9 cellular contexts compared by ENCODE assay signal in the genomic region with DNA sequence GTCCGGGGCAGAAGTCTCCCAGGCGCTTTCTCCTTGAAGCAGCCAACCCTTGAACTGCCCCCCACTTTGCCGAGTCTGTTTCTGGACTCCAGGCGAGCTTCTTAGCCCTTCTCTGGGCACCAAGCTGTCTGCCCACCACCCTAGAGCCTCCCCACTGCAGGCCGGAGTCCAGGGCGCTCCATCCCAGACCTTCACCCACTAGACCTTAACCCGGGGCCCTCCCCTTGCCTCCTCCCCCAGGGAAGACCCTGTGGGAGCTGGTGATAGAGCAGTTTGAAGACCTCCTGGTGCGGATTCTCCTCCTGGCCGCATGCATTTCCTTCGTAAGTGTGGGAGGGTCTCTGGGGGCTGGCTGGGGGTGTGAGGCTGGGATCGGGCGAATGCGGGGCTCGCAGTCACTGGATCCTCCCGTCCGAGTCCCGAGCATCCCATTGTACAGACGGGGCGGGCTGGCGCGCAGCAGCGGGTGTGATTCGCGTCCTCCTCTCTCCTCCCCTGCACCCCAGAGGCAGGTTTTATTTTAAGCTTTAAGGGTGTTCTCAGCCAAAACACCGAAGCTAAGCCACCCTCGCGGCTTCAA. TPM values are rescaled to one million over a fixed set of nuclear protein-coding genes. Genes with fewer than 3 reads are reported as not detected.
DNase-seq lines count a peak whose midpoint lies in the region; ATAC-seq, FAIRE-seq and TF ChIP-seq lines count a peak whose summit lies in the region.
"Had no signal": no experiment of that assay in that cellular context is flagged by ENCODE, and none has a peak within 500 bp of the region (broad histone marks: within the 10 kb centered on the region; RNA-seq: fewer than 3 reads in every experiment).

No MANE protein-coding gene starts in this region.

- H3K36me3 Mint-ChIP-seq in CD14-positive monocyte = peaks cover under 1 to 5% of the 10 kb centered on the region in 2 donors
- peaks cover 0 to 4% (median 0%) of the 10 kb centered on the region in 3 donors for H3K36me3 Mint-ChIP-seq in naive thymus-derived CD8-positive, alpha-beta T cell

- no peak for FAIRE-seq in HTR-8/SVneo (lab: Jason Lieb, UNC)

- no peaks in the 10 kb centered on the region for H3K9me3 ChIP-seq in ectodermal cell (ENCODE audit: control insufficient read depth, low read length)

- peaks cover 4% of the 10 kb centered on the region for H3K27me3 ChIP-seq in ectodermal cell (ENCODE audit: control insufficient read depth, insufficient read depth, low read length, poor library complexity, severe bottlenecking)

- peaks cover 0 to 3% (median 0%) of the 10 kb centered on the region in 7 donors for H3K9me3 Mint-ChIP-seq in CD14-positive monocyte
- H3K9me3 Mint-ChIP-seq in naive thymus-derived CD8-positive, alpha-beta T cell = no peaks in the 10 kb centered on the region

- ATAC-seq in GM21360 (IDR thresholded peaks at IDR 0.05; ENCODE audit: unreplicated experiment) = peak; percentile 3
- peak; percentile 47 to 54 for ATAC-seq in naive thymus-derived CD8-positive, alpha-beta T cell

- peak overlapping the region; percentile 87 for H3K4me3 ChIP-seq in LNCaP clone FGC (ENCODE audit: low read depth, low read length)
- peak overlapping the region; percentile 87 for H3K4me3 ChIP-seq in ectodermal cell (ENCODE audit: insufficient read depth, low read depth, low read length)

- H3K27me3 Mint-ChIP-seq in CD14-positive monocyte (ENCODE audit: low read depth in 3 of 3) = peaks cover 20 to 27% (median 21%) of the 10 kb centered on the region in 3 donors
- peaks cover 4 to 13% (median 11%) of the 10 kb centered on the region in 5 donors for H3K27me3 Mint-ChIP-seq in naive thymus-derived CD8-positive, alpha-beta T cell

- H3K36me3 ChIP-seq in ectodermal cell (ENCODE audit: control insufficient read depth, insufficient read depth, low read length) = no peaks in the 10 kb centered on the region

- H3K27ac ChIP-seq in ectodermal cell (ENCODE audit: insufficient read depth, low read depth, low read length, poor library complexity, severe bottlenecking) = peak overlapping the region; percentile 60

- POLR2A ChIA-PET in naive thymus-derived CD8-positive, alpha-beta T cell (lab: Charles Lee) = interaction anchor here (0.6 to 2.5 kb wide), 8 partner anchors 14 to 256 kb away, joined by 3 to 22 read pairs (median 6); a partner anchor contains a TSS

- H3K4me1 ChIP-seq in ectodermal cell (ENCODE audit: control insufficient read depth, insufficient read depth, low read length) = peaks cover 28% of the 10 kb centered on the region

- DNase-seq in CD14-positive monocyte (ENCODE audit: low spot score) (no peak), LNCaP clone FGC (ENCODE audit: low read depth) (no peak), SIG-M5 treated with dmso at 0.1 percent for 504 hours (lab: John Stamatoyannopoulos, UW; ENCODE audit: unreplicated experiment) (no peak), NOMO-1 (lab: John Stamatoyannopoulos, UW; ENCODE audit: unreplicated experiment in 2 of 2) (no peak), HTR-8/SVneo (ENCODE audit: insufficient read length, low spot score) (no peak)
- no peak for DNase-seq in naive thymus-derived CD8-positive, alpha-beta T cell

- peak overlapping the region in 3 of 7 donors; percentile 42 to 78 (median 42) for H3K27ac Mint-ChIP-seq in CD14-positive monocyte
- H3K27ac Mint-ChIP-seq in naive thymus-derived CD8-positive, alpha-beta T cell = peak overlapping the region in 6 of 10 donors; percentile 53 to 91 (median 80)

- peak overlapping the region; percentile 86 to 94 for H3K4me3 Mint-ChIP-seq in CD14-positive monocyte
- H3K4me3 Mint-ChIP-seq in naive thymus-derived CD8-positive, alpha-beta T cell = peak overlapping the region; percentile 67 to 92 (median 87)

- intact Hi-C loops in CD14-positive monocyte (cut with micrococcal nuclease) = no loop called here

- H3K4me1 Mint-ChIP-seq in CD14-positive monocyte = peaks cover 22% of the 10 kb centered on the region
- H3K4me1 Mint-ChIP-seq in naive thymus-derived CD8-positive, alpha-beta T cell = peaks cover 7 to 18% (median 15%) of the 10 kb centered on the region in 4 donors

- 2 to 3% methylated on average over 27 of the region's 27 CpGs for WGBS in ectodermal cell, 2 experiments

- TF ChIP-seq CTCF in CD14-positive monocyte (IDR thresholded peaks at IDR 0.05) (no peak), LNCaP clone FGC (IDR thresholded peaks at IDR 0.05; ENCODE audit: control insufficient read depth, extremely low read depth, insufficient read depth) (no peak)

RNA-seq across cellular contexts. Expression of a gene that starts 1.1 kb away (rescaled TPM):
- not detected for polyA plus RNA-seq in CD14-positive monocyte
- polyA plus RNA-seq in ectodermal cell (2013, experiment 1 of 4) = 6.2 TPM
- 5.8 TPM for polyA plus RNA-seq in ectodermal cell (2013, experiment 2 of 4)
- 3.6 TPM for polyA plus RNA-seq in ectodermal cell (2013, experiment 3 of 4)
- polyA plus RNA-seq in ectodermal cell (2013, experiment 4 of 4) = 3.4 TPM
- 1 to 10 TPM in 1 of 2 experiments, under 1 TPM in 1; 0.58 to 1.2 TPM for total RNA-seq in naive thymus-derived CD8-positive, alpha-beta T cell
- not detected for polyA plus RNA-seq in naive thymus-derived CD8-positive, alpha-beta T cell
- total RNA-seq: HT1080 had no signal

RNA-seq across cellular contexts. Expression of a gene that starts 15.7 kb away (rescaled TPM):
- polyA plus RNA-seq in CD14-positive monocyte = 1 to 10 TPM in 1 of 2 donors, under 1 TPM in 1; 0.93 to 1.1 TPM
- polyA plus RNA-seq in ectodermal cell (2013, experiment 1 of 4) = 53.4 TPM
- 54.7 TPM for polyA plus RNA-seq in ectodermal cell (2013, experiment 2 of 4)
- 40.9 TPM for polyA plus RNA-seq in ectodermal cell (2013, experiment 3 of 4)
- polyA plus RNA-seq in ectodermal cell (2013, experiment 4 of 4) = 52.3 TPM
- total RNA-seq in naive thymus-derived CD8-positive, alpha-beta T cell = 100 to 1,000 TPM; 110 to 117 TPM
- 1 to 10 TPM; 1.1 to 2.5 (median 2.2) TPM for polyA plus RNA-seq in naive thymus-derived CD8-positive, alpha-beta T cell

RNA-seq across cellular contexts. Expression of a gene that starts 33.2 kb away (rescaled TPM):
- polyA plus RNA-seq in CD14-positive monocyte = 100 to 1,000 TPM; 146 to 148 TPM
- polyA plus RNA-seq in ectodermal cell (2013, experiment 1 of 4) = 165 TPM
- 165 TPM for polyA plus RNA-seq in ectodermal cell (2013, experiment 2 of 4)
- polyA plus RNA-seq in ectodermal cell (2013, experiment 3 of 4) = 117 TPM
- 132 TPM for polyA plus RNA-seq in ectodermal cell (2013, experiment 4 of 4)
- total RNA-seq in naive thymus-derived CD8-positive, alpha-beta T cell = 100 to 1,000 TPM; 117 to 120 TPM
- polyA plus RNA-seq in naive thymus-derived CD8-positive, alpha-beta T cell = 100 to 1,000 TPM; 141 to 155 (median 152) TPM

RNA-seq across cellular contexts. Expression of a gene that starts 45.7 kb away (rescaled TPM):
- 1 to 10 TPM; 1.9 to 2.5 TPM for polyA plus RNA-seq in CD14-positive monocyte
- polyA plus RNA-seq in ectodermal cell (2013, experiment 1 of 4) = 9.6 TPM
- 8.4 TPM for polyA plus RNA-seq in ectodermal cell (2013, experiment 2 of 4)
- 5.4 TPM for polyA plus RNA-seq in ectodermal cell (2013, experiment 3 of 4)
- polyA plus RNA-seq in ectodermal cell (2013, experiment 4 of 4) = 7.3 TPM
- total RNA-seq in naive thymus-derived CD8-positive, alpha-beta T cell = 10 to 100 TPM; 34.1 to 35.7 TPM
- 1 to 10 TPM; 2.8 to 6.5 (median 3.0) TPM for polyA plus RNA-seq in naive thymus-derived CD8-positive, alpha-beta T cell

RNA-seq across cellular contexts. Expression of a gene that starts 52.4 kb away (rescaled TPM):
- polyA plus RNA-seq in CD14-positive monocyte = under 1 TPM; 0.28 to 0.65 TPM
- polyA plus RNA-seq in ectodermal cell (2013, experiment 1 of 4) = not detected
- not detected for polyA plus RNA-seq in ectodermal cell (2013, experiment 2 of 4)
- polyA plus RNA-seq in ectodermal cell (2013, experiment 3 of 4) = not detected
- not detected for polyA plus RNA-seq in ectodermal cell (2013, experiment 4 of 4)
- total RNA-seq in naive thymus-derived CD8-positive, alpha-beta T cell = 1 to 10 TPM; 6.9 to 7.6 TPM
- polyA plus RNA-seq in naive thymus-derived CD8-positive, alpha-beta T cell = under 1 TPM; 0.17 to 0.19 (median 0.19) TPM
- total RNA-seq: HT1080 had no signal
